ENCODE assay signal across 13 cellular contexts in genomic region chrX:17633546-17633945, GRCh38.
DNase-seq lines count a peak whose midpoint lies in the region; ATAC-seq and TF ChIP-seq lines count a peak whose summit lies in the region.
"Had no signal": no experiment of that assay in that cellular context is flagged by ENCODE, and none has a peak within 500 bp of the region (broad histone marks: within the 10 kb centered on the region; RNA-seq: fewer than 3 reads in every experiment).

No MANE protein-coding gene starts in this region.

- peak overlapping the region; percentile 59 for H3K4me3 Mint-ChIP-seq in activated naive CD8-positive, alpha-beta T cell treated with anti-CD3 and anti-CD28 coated beads, Interleukin-2, amount 10 ng/mL, durations not matched to agents 7 days and 5 days
- no peak overlapping the region for H3K4me3 Mint-ChIP-seq in activated naive CD8-positive, alpha-beta T cell treated with anti-CD3 and anti-CD28 coated beads for 36 hours
- H3K4me3 Mint-ChIP-seq in effector memory CD8-positive, alpha-beta T cell = peak overlapping the region; percentile 7 to 74
- H3K4me3 Mint-ChIP-seq: stimulated activated memory B cell treated with anti-CD40 and anti-IgM and Interleukin-4, amounts not matched to agents 10 μg/mL and 1 μg/mL and 100 μg/mL, for 72 hours had no signal

- peak overlapping the region; percentile 77 for H3K27ac Mint-ChIP-seq in activated naive CD8-positive, alpha-beta T cell treated with anti-CD3 and anti-CD28 coated beads, Interleukin-2, amount 10 ng/mL, durations not matched to agents 7 days and 5 days
- no peak overlapping the region for H3K27ac Mint-ChIP-seq in activated naive CD8-positive, alpha-beta T cell treated with anti-CD3 and anti-CD28 coated beads for 36 hours
- peak overlapping the region in 1 of 2 donors; percentile 82 for H3K27ac Mint-ChIP-seq in effector memory CD8-positive, alpha-beta T cell
- H3K27ac Mint-ChIP-seq: memory B cell; stimulated activated memory B cell treated with anti-CD40 and anti-IgM and Interleukin-4, amounts not matched to agents 10 μg/mL and 1 μg/mL and 100 μg/mL, for 72 hours had no signal

- H3K4me1 ChIP-seq in uterus = no peaks in the 10 kb centered on the region

- no peaks in the 10 kb centered on the region for H3K9me3 Mint-ChIP-seq in activated naive CD8-positive, alpha-beta T cell treated with anti-CD3 and anti-CD28 coated beads, Interleukin-2, amount 10 ng/mL, durations not matched to agents 7 days and 5 days
- H3K9me3 Mint-ChIP-seq in activated naive CD8-positive, alpha-beta T cell treated with anti-CD3 and anti-CD28 coated beads for 36 hours = no peaks in the 10 kb centered on the region
- H3K9me3 Mint-ChIP-seq in effector memory CD8-positive, alpha-beta T cell = no peaks in the 10 kb centered on the region
- H3K9me3 Mint-ChIP-seq: memory B cell; stimulated activated memory B cell treated with anti-CD40 and anti-IgM and Interleukin-4, amounts not matched to agents 10 μg/mL and 1 μg/mL and 100 μg/mL, for 72 hours had no signal

- no peaks in the 10 kb centered on the region for H3K9me3 ChIP-seq in uterus
- H3K9me3 ChIP-seq: neutrophil had no signal

- peaks cover 0 to 2% of the 10 kb centered on the region in 2 donors for H3K27me3 ChIP-seq in uterus
- H3K27me3 ChIP-seq: neutrophil had no signal

- no peaks in the 10 kb centered on the region for H3K36me3 Mint-ChIP-seq in activated naive CD8-positive, alpha-beta T cell treated with anti-CD3 and anti-CD28 coated beads, Interleukin-2, amount 10 ng/mL, durations not matched to agents 7 days and 5 days
- no peaks in the 10 kb centered on the region for H3K36me3 Mint-ChIP-seq in activated naive CD8-positive, alpha-beta T cell treated with anti-CD3 and anti-CD28 coated beads for 36 hours
- no peaks in the 10 kb centered on the region for H3K36me3 Mint-ChIP-seq in effector memory CD8-positive, alpha-beta T cell (ENCODE audit: insufficient read depth)
- H3K36me3 Mint-ChIP-seq: memory B cell; stimulated activated memory B cell treated with anti-CD40 and anti-IgM and Interleukin-4, amounts not matched to agents 10 μg/mL and 1 μg/mL and 100 μg/mL, for 72 hours had no signal

- ATAC-seq in activated naive CD8-positive, alpha-beta T cell treated with anti-CD3 and anti-CD28 coated beads, Interleukin-2, amount 10 ng/mL, durations not matched to agents 7 days and 5 days (ENCODE audit: low read depth) = no peak
- ATAC-seq in effector memory CD8-positive, alpha-beta T cell (replicated peaks) = no peak
- ATAC-seq: stimulated activated memory B cell treated with anti-CD40 and anti-IgM and Interleukin-4, amounts not matched to agents 10 μg/mL and 1 μg/mL and 100 μg/mL, for 72 hours had no signal

- no peak overlapping the region for H3K4me3 ChIP-seq in uterus

- DNase-seq in activated naive CD8-positive, alpha-beta T cell treated with anti-CD3 and anti-CD28 coated beads, Interleukin-2, amount 10 ng/mL, durations not matched to agents 7 days and 5 days = no peak
- DNase-seq in activated naive CD8-positive, alpha-beta T cell treated with anti-CD3 and anti-CD28 coated beads for 36 hours = no peak
- DNase-seq in RPMI7951 (ENCODE audit: low read depth) = peak; percentile 41
- no peak for DNase-seq in effector memory CD8-positive, alpha-beta T cell
- no peak for DNase-seq in uterus
- DNase-seq in HuH-7.5 (ENCODE audit: low spot score) = no peak
- DNase-seq in SKM-1 (lab: John Stamatoyannopoulos, UW; ENCODE audit: unreplicated experiment) = no peak
- DNase-seq in GM20000 (ENCODE audit: low spot score) = no peak
- DNase-seq: AML-193, SHP77 treated with DMSO at 0.1 percent for 48 hours had no signal

- peak overlapping the region; percentile 11 to 41 for H3K27ac ChIP-seq in uterus
- H3K27ac ChIP-seq: neutrophil had no signal

- TF ChIP-seq POLR2A in uterus (IDR thresholded peaks at IDR 0.05) = no peak

- POLR2A ChIA-PET in activated naive CD8-positive, alpha-beta T cell treated with anti-CD3 and anti-CD28 coated beads, Interleukin-2, amount 10 ng/mL, durations not matched to agents 7 days and 5 days (lab: Charles Lee) = no interaction called here

- no peaks in the 10 kb centered on the region for H3K27me3 Mint-ChIP-seq in activated naive CD8-positive, alpha-beta T cell treated with anti-CD3 and anti-CD28 coated beads, Interleukin-2, amount 10 ng/mL, durations not matched to agents 7 days and 5 days
- H3K27me3 Mint-ChIP-seq in activated naive CD8-positive, alpha-beta T cell treated with anti-CD3 and anti-CD28 coated beads for 36 hours = no peaks in the 10 kb centered on the region
- no peaks in the 10 kb centered on the region for H3K27me3 Mint-ChIP-seq in effector memory CD8-positive, alpha-beta T cell
- H3K27me3 Mint-ChIP-seq: memory B cell; stimulated activated memory B cell treated with anti-CD40 and anti-IgM and Interleukin-4, amounts not matched to agents 10 μg/mL and 1 μg/mL and 100 μg/mL, for 72 hours had no signal

- no peak for TF ChIP-seq CTCF in uterus (IDR thresholded peaks at IDR 0.05)
- no peak for TF ChIP-seq CTCF in GM20000 (IDR thresholded peaks at IDR 0.05; ENCODE audit: extremely low read depth, missing control alignments)

- H3K4me1 Mint-ChIP-seq in activated naive CD8-positive, alpha-beta T cell treated with anti-CD3 and anti-CD28 coated beads, Interleukin-2, amount 10 ng/mL, durations not matched to agents 7 days and 5 days = peaks cover 2% of the 10 kb centered on the region
- peaks cover 6% of the 10 kb centered on the region for H3K4me1 Mint-ChIP-seq in activated naive CD8-positive, alpha-beta T cell treated with anti-CD3 and anti-CD28 coated beads for 36 hours
- H3K4me1 Mint-ChIP-seq in effector memory CD8-positive, alpha-beta T cell (ENCODE audit: low read depth in 2 of 2) = no peaks in the 10 kb centered on the region
- H3K4me1 Mint-ChIP-seq: memory B cell; stimulated activated memory B cell treated with anti-CD40 and anti-IgM and Interleukin-4, amounts not matched to agents 10 μg/mL and 1 μg/mL and 100 μg/mL, for 72 hours had no signal

- intact Hi-C loops in uterus (cut with DNase I; ENCODE audit: low total_unique reads) = no loop called here

- H3K36me3 ChIP-seq in uterus = no peaks in the 10 kb centered on the region
- H3K36me3 ChIP-seq: neutrophil had no signal
